In genomic region chr11:82261367-82261766, GRCh38 we compare ENCODE assay signal across 22 cellular contexts.
"Had no signal": no experiment of that assay in that cellular context is flagged by ENCODE, and none has a peak within 500 bp of the region (broad histone marks: within the 10 kb centered on the region; RNA-seq: fewer than 3 reads in every experiment).

No MANE protein-coding gene starts in this region.

- H3K4me3 ChIP-seq: ovary, psoas muscle, right atrium auricular region, spleen, upper lobe of left lung had no signal

- H3K4me1 Mint-ChIP-seq: activated CD4-positive, alpha-beta T cell treated with anti-CD3 and anti-CD28 coated beads, Interleukin-2, amount 10 ng/mL, durations not matched to agents 24 days and 14 days; activated CD8-positive, alpha-beta memory T cell treated with anti-CD3 and anti-CD28 coated beads, Interleukin-2, amount 10 ng/mL, durations not matched to agents 7 days and 5 days; activated naive CD4-positive, alpha-beta T cell treated with anti-CD3 and anti-CD28 coated beads, Interleukin-2, amount 10 ng/mL, durations not matched to agents 7 days and 5 days; nephron had no signal

- H3K27me3 ChIP-seq: foreskin keratinocyte, neutrophil, ovary, right atrium auricular region, spleen, upper lobe of left lung had no signal

- H3K27me3 Mint-ChIP-seq: activated CD4-positive, alpha-beta T cell treated with anti-CD3 and anti-CD28 coated beads, Interleukin-2, amount 10 ng/mL, durations not matched to agents 24 days and 14 days; activated CD8-positive, alpha-beta memory T cell treated with anti-CD3 and anti-CD28 coated beads, Interleukin-2, amount 10 ng/mL, durations not matched to agents 7 days and 5 days; activated CD8-positive, alpha-beta T cell treated with anti-CD3 and anti-CD28 coated beads for 36 hours; activated naive CD4-positive, alpha-beta T cell treated with anti-CD3 and anti-CD28 coated beads, Interleukin-2, amount 10 ng/mL, durations not matched to agents 7 days and 5 days had no signal

- H3K9me3 Mint-ChIP-seq: activated CD4-positive, alpha-beta T cell treated with anti-CD3 and anti-CD28 coated beads, Interleukin-2, amount 10 ng/mL, durations not matched to agents 24 days and 14 days; activated CD8-positive, alpha-beta T cell treated with anti-CD3 and anti-CD28 coated beads for 36 hours; activated naive CD4-positive, alpha-beta T cell treated with anti-CD3 and anti-CD28 coated beads, Interleukin-2, amount 10 ng/mL, durations not matched to agents 7 days and 5 days; nephron had no signal

- H3K36me3 ChIP-seq: neutrophil, ovary, right atrium auricular region, spleen, upper lobe of left lung had no signal

- H3K9me3 ChIP-seq: neutrophil, ovary, psoas muscle, right atrium auricular region, spleen, upper lobe of left lung had no signal

- H3K4me1 ChIP-seq: foreskin keratinocyte, psoas muscle, right atrium auricular region, spleen, upper lobe of left lung had no signal

- H3K27ac ChIP-seq: foreskin keratinocyte, neutrophil, ovary, psoas muscle, right atrium auricular region, spleen, upper lobe of left lung, VCaP had no signal

- H3K36me3 Mint-ChIP-seq: activated CD8-positive, alpha-beta memory T cell treated with anti-CD3 and anti-CD28 coated beads, Interleukin-2, amount 10 ng/mL, durations not matched to agents 7 days and 5 days; activated naive CD4-positive, alpha-beta T cell treated with anti-CD3 and anti-CD28 coated beads, Interleukin-2, amount 10 ng/mL, durations not matched to agents 7 days and 5 days had no signal

- ATAC-seq: activated CD4-positive, CD25-positive, alpha-beta regulatory T cell treated with anti-CD3 and anti-CD28 coated beads, Interleukin-2, amount 50 U/mL, for 24 hours; activated CD8-positive, alpha-beta memory T cell treated with anti-CD3 and anti-CD28 coated beads, Interleukin-2, amount 10 ng/mL, durations not matched to agents 7 days and 5 days; activated CD8-positive, alpha-beta T cell treated with anti-CD3 and anti-CD28 coated beads for 36 hours; foreskin keratinocyte; left colon; psoas muscle; stimulated activated naive CD8-positive, alpha-beta T cell treated with anti-CD3 and anti-CD28 coated beads, Interleukin-15, Interleukin-2, amounts not matched to agents 100 U/mL and 50 U/mL, for 24 hours had no signal

- H3K27ac Mint-ChIP-seq: activated CD4-positive, alpha-beta T cell treated with anti-CD3 and anti-CD28 coated beads, Interleukin-2, amount 10 ng/mL, durations not matched to agents 24 days and 14 days; activated CD8-positive, alpha-beta memory T cell treated with anti-CD3 and anti-CD28 coated beads, Interleukin-2, amount 10 ng/mL, durations not matched to agents 7 days and 5 days; activated CD8-positive, alpha-beta T cell treated with anti-CD3 and anti-CD28 coated beads for 36 hours; activated naive CD4-positive, alpha-beta T cell treated with anti-CD3 and anti-CD28 coated beads, Interleukin-2, amount 10 ng/mL, durations not matched to agents 7 days and 5 days; nephron had no signal

- H3K4me3 Mint-ChIP-seq: activated CD4-positive, alpha-beta T cell treated with anti-CD3 and anti-CD28 coated beads, Interleukin-2, amount 10 ng/mL, durations not matched to agents 24 days and 14 days; activated CD8-positive, alpha-beta memory T cell treated with anti-CD3 and anti-CD28 coated beads, Interleukin-2, amount 10 ng/mL, durations not matched to agents 7 days and 5 days; activated CD8-positive, alpha-beta T cell treated with anti-CD3 and anti-CD28 coated beads for 36 hours; activated naive CD4-positive, alpha-beta T cell treated with anti-CD3 and anti-CD28 coated beads, Interleukin-2, amount 10 ng/mL, durations not matched to agents 7 days and 5 days; nephron had no signal

- DNase-seq: activated CD4-positive, alpha-beta T cell treated with anti-CD3 and anti-CD28 coated beads, Interleukin-2, amount 10 ng/mL, durations not matched to agents 24 days and 14 days; activated CD8-positive, alpha-beta memory T cell treated with anti-CD3 and anti-CD28 coated beads, Interleukin-2, amount 10 ng/mL, durations not matched to agents 7 days and 5 days; activated CD8-positive, alpha-beta T cell treated with anti-CD3 and anti-CD28 coated beads for 36 hours; activated effector memory CD4-positive, alpha-beta T cell treated with anti-CD3 and anti-CD28 coated beads, Interleukin-2, amount 50 U/mL, for 16 hours; activated naive CD4-positive, alpha-beta T cell treated with anti-CD3 and anti-CD28 coated beads, Interleukin-2, amount 10 ng/mL, durations not matched to agents 7 days and 5 days; activated T-cell treated with anti-CD3 and anti-CD28 coated beads for 4 hours; amygdala; effector CD4-positive, alpha-beta T cell; foreskin keratinocyte; left colon; mesenchymal stem cell; ovary; psoas muscle; spleen; stimulated activated CD4-positive, alpha-beta T cell treated with anti-CD3 and anti-CD28 coated beads, Interleukin-4, amount 100 ng/mL, for 24 hours; stimulated activated naive CD8-positive, alpha-beta T cell treated with anti-CD3 and anti-CD28 coated beads, Interleukin-15, Interleukin-2, amounts not matched to agents 100 U/mL and 50 U/mL, for 24 hours; upper lobe of left lung had no signal
